ENCODE assay signal across 9 cellular contexts in the genomic region with DNA sequence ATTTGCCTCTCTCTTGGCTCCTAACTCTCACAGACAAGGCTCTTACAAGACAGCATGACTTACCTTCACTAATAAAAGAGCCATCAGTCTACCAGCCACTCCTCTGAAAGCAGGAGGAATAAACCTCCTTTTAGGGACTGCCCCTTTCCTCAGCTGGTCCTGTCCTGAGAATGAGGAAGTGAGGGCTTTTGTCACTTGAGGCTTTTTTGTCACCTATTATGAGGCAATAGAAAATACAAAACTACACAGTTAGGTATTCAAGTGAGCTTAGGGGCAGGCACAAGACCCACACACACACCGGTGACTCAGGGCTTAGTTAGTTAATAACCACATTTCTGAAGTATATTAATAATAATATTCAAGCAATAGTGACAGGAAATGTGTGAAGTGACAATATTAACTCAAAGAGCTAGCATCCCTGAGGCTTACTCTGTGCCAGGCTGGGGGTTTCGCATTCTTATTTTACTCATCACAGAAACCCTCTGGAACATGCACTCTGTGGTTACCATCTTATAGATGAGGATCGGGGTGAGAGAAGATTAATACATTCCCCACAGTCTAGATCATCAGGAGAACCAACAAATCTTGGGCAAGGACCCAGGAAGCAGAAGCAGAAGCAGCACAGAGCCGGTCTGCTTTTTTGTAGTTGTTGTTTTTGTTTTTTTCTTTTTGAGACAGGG.
DNase-seq lines count a peak whose midpoint lies in the region; ATAC-seq and TF ChIP-seq lines count a peak whose summit lies in the region.
"Had no signal": no experiment of that assay in that cellular context is flagged by ENCODE, and none has a peak within 500 bp of the region (broad histone marks: within the 10 kb centered on the region; RNA-seq: fewer than 3 reads in every experiment).

No MANE protein-coding gene starts in this region.

- H3K27ac ChIP-seq in mammary epithelial cell (ENCODE audit: insufficient read depth, low read depth, low read length) = peak overlapping the region; percentile 51
- no peak overlapping the region for H3K27ac ChIP-seq in esophagus muscularis mucosa (replicated peaks in 1 of 4)
- no peak overlapping the region for H3K27ac ChIP-seq in right lobe of liver
- H3K27ac ChIP-seq: skin epidermis had no signal

- H4K20me1 ChIP-seq in mammary epithelial cell (ENCODE audit: insufficient read depth, low read length) = no peaks in the 10 kb centered on the region

- H3K4me1 ChIP-seq in mammary epithelial cell (ENCODE audit: insufficient read depth, low read length) (no peaks in the 10 kb centered on the region), esophagus muscularis mucosa (no peaks in the 10 kb centered on the region), right lobe of liver (no peaks in the 10 kb centered on the region)

- H3K36me3 ChIP-seq in mammary epithelial cell (ENCODE audit: insufficient read depth, low read length) (no peaks in the 10 kb centered on the region), esophagus muscularis mucosa (no peaks in the 10 kb centered on the region), right lobe of liver (no peaks in the 10 kb centered on the region)

- no peak overlapping the region for H3K4me3 Mint-ChIP-seq in type B pancreatic cell

- no peak for TF ChIP-seq CTCF in mammary epithelial cell (conservative IDR thresholded peaks at IDR 0.05 in 1 of 2, IDR thresholded peaks at IDR 0.05 in 1 of 2; ENCODE audit: extremely low read depth in 1 of 2, insufficient read depth in 1 of 2, low read depth in 1 of 2, low read length in 2 of 2)
- TF ChIP-seq CTCF in type B pancreatic cell (conservative IDR thresholded peaks at IDR 0.05) = no peak
- no peak for TF ChIP-seq CTCF in esophagus muscularis mucosa (IDR thresholded peaks at IDR 0.05)
- TF ChIP-seq CTCF in right lobe of liver (IDR thresholded peaks at IDR 0.05) = no peak

- ATAC-seq in GM21423 (IDR thresholded peaks at IDR 0.05; ENCODE audit: unreplicated experiment) (peak; percentile 67), right lobe of liver (no peak)

- 29% methylated on average over 4 of the region's 4 CpGs for WGBS in mammary epithelial cell (ENCODE audit: low coverage, missing lambda C conversion rate)
- 87% methylated on average over 4 of the region's 4 CpGs for WGBS in esophagus muscularis mucosa
- 59% methylated on average over 4 of the region's 4 CpGs for WGBS in right lobe of liver (ENCODE audit: insufficient coverage, low coverage, low lambda C conversion rate, missing lambda C conversion rate)

- no peak overlapping the region for H2AFZ ChIP-seq in mammary epithelial cell (ENCODE audit: low read depth, low read length)

- no peak overlapping the region for H3K9ac ChIP-seq in mammary epithelial cell (ENCODE audit: insufficient read depth, low read length)

- no peaks in the 10 kb centered on the region for H3K36me3 Mint-ChIP-seq in type B pancreatic cell

- dilution Hi-C loops in mammary epithelial cell (cut with HindIII; ENCODE audit: low sequenced_read_pairs) = no loop called here

- in situ Hi-C loops in mammary epithelial cell (cut with MboI; ENCODE audit: low sequenced_read_pairs in 2 of 2) = no loop called here

- H3K9me3 Mint-ChIP-seq in type B pancreatic cell = no peaks in the 10 kb centered on the region

- peaks cover 15% of the 10 kb centered on the region for H3K27me3 Mint-ChIP-seq in type B pancreatic cell

- peak overlapping the region; percentile 4 for H3K27ac Mint-ChIP-seq in type B pancreatic cell

- H3K79me2 ChIP-seq in mammary epithelial cell (ENCODE audit: insufficient read depth, low read length) = no peaks in the 10 kb centered on the region

- no peak for TF ChIP-seq EP300 in esophagus muscularis mucosa (IDR thresholded peaks at IDR 0.05)

- CTCF ChIA-PET in mammary epithelial cell (lab: Charles Lee; ENCODE audit: low non-redundant PET) = no interaction called here

- TF ChIP-seq POLR2A in esophagus muscularis mucosa (IDR thresholded peaks at IDR 0.05; ENCODE audit: low read depth) = no peak
- TF ChIP-seq POLR2A in right lobe of liver (IDR thresholded peaks at IDR 0.05) = no peak

- intact Hi-C loops in mammary epithelial cell (cut with micrococcal nuclease) = no loop called here
- intact Hi-C loops in esophagus muscularis mucosa (cut with DNase I) = no loop called here
- intact Hi-C loops in right lobe of liver (cut with DNase I) = no loop called here

- peaks cover 3% of the 10 kb centered on the region for H3K9me3 ChIP-seq in mammary epithelial cell (replicated peaks; ENCODE audit: insufficient read depth, low read length)
- no peaks in the 10 kb centered on the region for H3K9me3 ChIP-seq in esophagus muscularis mucosa
- no peaks in the 10 kb centered on the region for H3K9me3 ChIP-seq in right lobe of liver

- BruUV-seq in mammary epithelial cell (replicated peaks; lab: Mats Ljungman, UMichigan) = no TSS peak

- no peaks in the 10 kb centered on the region for H3K4me1 Mint-ChIP-seq in type B pancreatic cell (ENCODE audit: unreplicated experiment)

- no peak overlapping the region for H3K4me3 ChIP-seq in mammary epithelial cell (replicated peaks in 1 of 3; ENCODE audit: insufficient read depth in 1 of 3, low read depth in 2 of 3, low read length in 3 of 3)
- no peak overlapping the region for H3K4me3 ChIP-seq in esophagus muscularis mucosa
- no peak overlapping the region for H3K4me3 ChIP-seq in right lobe of liver
- H3K4me3 ChIP-seq: skin epidermis had no signal

- H3K4me2 ChIP-seq in mammary epithelial cell (ENCODE audit: insufficient read depth, low read depth, low read length) = no peak overlapping the region

- peak; percentile 84 for DNase-seq in HT1080 (ENCODE audit: low read depth)
- peak; percentile 68 for DNase-seq in mammary epithelial cell
- no peak for DNase-seq in type B pancreatic cell (ENCODE audit: extremely low spot score, unreplicated experiment)
- no peak for DNase-seq in esophagus muscularis mucosa (ENCODE audit: extremely low spot score)
- no peak for DNase-seq in right lobe of liver
- DNase-seq in activated naive CD4-positive, alpha-beta T cell treated with anti-CD3 and anti-CD28 coated beads, Interleukin-2, amount 50 U/mL, for 16 hours = no peak
- DNase-seq: NCI-H1436 had no signal

- H3K27me3 ChIP-seq in mammary epithelial cell (ENCODE audit: insufficient read depth, low read length) (peaks cover 1% of the 10 kb centered on the region), esophagus muscularis mucosa (peaks cover 0 to 4% (median 0%) of the 10 kb centered on the region in 4 donors), right lobe of liver (no peaks in the 10 kb centered on the region)

Comparison
In these comparisons a context has a peak if more than half of its experiments do, and no peak if none do; other contexts are left out.
1. DNase-seq: peak in HT1080 (single experiment) and mammary epithelial cell (single experiment); none in type B pancreatic cell (single experiment), esophagus muscularis mucosa (single experiment), right lobe of liver (0 of 3) and activated naive CD4-positive, alpha-beta T cell treated with anti-CD3 and anti-CD28 coated beads, Interleukin-2, amount 50 U/mL, for 16 hours (single experiment).